8 cellular contexts compared by ENCODE assay signal in genomic region chr19:12945479-12946091, GRCh38. TPM values are rescaled to one million over a fixed set of nuclear protein-coding genes. Genes with fewer than 3 reads are reported as not detected.
A peak's percentile ranks its signal among the peaks of the same experiment; 100 is the strongest.
DNase-seq lines count a peak whose midpoint lies in the region; TF ChIP-seq lines count a peak whose summit lies in the region.

Gene RAD23A, plus strand, starts transcription at chr19:12945862. Its CDS starts 87 bp downstream, at chr19:12945949.

- H3K14ac ChIP-seq in neuronal stem cell (ENCODE audit: low read length) = no peak within 1 kb of the TSS

- H4K91ac ChIP-seq in neuronal stem cell (ENCODE audit: low read depth, low read length, poor library complexity) = no peak within 1 kb of the TSS

- H3K4ac ChIP-seq in neuronal stem cell (ENCODE audit: low read length) = no peak within 1 kb of the TSS

- H2AFZ ChIP-seq in neuronal stem cell (ENCODE audit: low read length) = peak within 1 kb of the TSS; percentile 77

- peak within 1 kb of the TSS; percentile 65 for H3K4me3 ChIP-seq in HFF-Myc (replicated peaks; ENCODE audit: low read depth, low read length)
- peak within 1 kb of the TSS; percentile 80 to 84 for H3K4me3 ChIP-seq in neuronal stem cell (ENCODE audit: low read length in 2 of 2)
- H3K4me3 ChIP-seq in subcutaneous abdominal adipose tissue (ENCODE audit: low read depth in 1 of 5, low read length in 5 of 5) = peak within 1 kb of the TSS; percentile 73 to 85 (median 83)

- peak within 1 kb of the TSS; percentile 68 for H2BK5ac ChIP-seq in neuronal stem cell (ENCODE audit: low read length)

- peak within 1 kb of the TSS; percentile 100 for H3K23ac ChIP-seq in neuronal stem cell (ENCODE audit: low read depth, low read length, poor library complexity)

- no peak within 1 kb of the TSS for H2BK12ac ChIP-seq in neuronal stem cell (ENCODE audit: low read length)

- peak within 1 kb of the TSS; percentile 64 for H3K9ac ChIP-seq in neuronal stem cell (ENCODE audit: low read depth, low read length, poor library complexity)
- peak within 1 kb of the TSS; percentile 79 to 96 (median 89) for H3K9ac ChIP-seq in subcutaneous abdominal adipose tissue (ENCODE audit: low read length in 5 of 5)

- peak within 1 kb of the TSS; percentile 92 for H3K18ac ChIP-seq in neuronal stem cell (ENCODE audit: low read length)

- peak; percentile 78 for DNase-seq in GM04503 (ENCODE audit: low read depth)
- peak; percentile 94 for DNase-seq in HFF-Myc (ENCODE audit: extremely low read depth, low read depth)
- DNase-seq in NAMALWA (ENCODE audit: low spot score) = peak; percentile 99
- peak; percentile 96 for DNase-seq in SK-N-DZ (ENCODE audit: low spot score)
- peak; percentile 98 for DNase-seq in activated naive CD4-positive, alpha-beta T cell treated with Interleukin-2 at 50 U/mL for 16 hours
- peak; percentile 95 for DNase-seq in foreskin melanocyte
- peak; percentile 99 for DNase-seq in neuronal stem cell (ENCODE audit: low spot score)

- H3K9me3 ChIP-seq in neuronal stem cell (replicated peaks in 1 of 2; ENCODE audit: control insufficient read depth in 2 of 2, insufficient read depth in 1 of 2, low read depth in 1 of 2, low read length in 2 of 2) (no peaks in the 10 kb centered on the region), subcutaneous abdominal adipose tissue (ENCODE audit: control insufficient read depth in 5 of 5, low read length in 5 of 5) (no peaks in the 10 kb centered on the region)

- no peak within 1 kb of the TSS for H2BK120ac ChIP-seq in neuronal stem cell (ENCODE audit: low read depth, low read length)

- H3K4me2 ChIP-seq in neuronal stem cell (ENCODE audit: insufficient read depth, low read length, poor library complexity, severe bottlenecking) = peak within 1 kb of the TSS; percentile 59

- H3K79me1 ChIP-seq in neuronal stem cell (ENCODE audit: low read depth, low read length) = peaks cover 5% of the 10 kb centered on the region

- TF ChIP-seq CTCF in HFF-Myc (IDR thresholded peaks at IDR 0.05; ENCODE audit: low read depth, low read length, missing control alignments) = no peak

- H3K27me3 ChIP-seq in neuronal stem cell (ENCODE audit: control insufficient read depth in 3 of 3, insufficient read depth in 3 of 3, low read depth in 1 of 3, low read length in 3 of 3) (no peaks in the 10 kb centered on the region), subcutaneous abdominal adipose tissue (ENCODE audit: control insufficient read depth in 5 of 5, insufficient read depth in 4 of 5, low read length in 5 of 5) (no peaks in the 10 kb centered on the region)

- H3K4me1 ChIP-seq in neuronal stem cell (ENCODE audit: control insufficient read depth in 2 of 2, insufficient read depth in 1 of 2, low read depth in 1 of 2, low read length in 2 of 2) = peaks cover 5 to 8% of the 10 kb centered on the region in 2 donors
- H3K4me1 ChIP-seq in subcutaneous abdominal adipose tissue (ENCODE audit: control insufficient read depth in 5 of 5, insufficient read depth in 5 of 5, low read length in 5 of 5) = peaks cover 6 to 28% (median 26%) of the 10 kb centered on the region in 5 donors

- H3K27ac ChIP-seq in neuronal stem cell (replicated peaks; ENCODE audit: low read length) (peak within 1 kb of the TSS; percentile 96), subcutaneous abdominal adipose tissue (ENCODE audit: low read depth, low read length) (peak within 1 kb of the TSS; percentile 85)

- H4K8ac ChIP-seq in neuronal stem cell (ENCODE audit: low read depth, low read length) = no peak within 1 kb of the TSS

- WGBS in neuronal stem cell (ENCODE audit: extremely low coverage in 2 of 2, insufficient read length in 2 of 2, insufficient replicate concordance in 1 of 2), 2 donors = no CpG with 5 or more reads among the region's 62 CpGs

- H3K36me3 ChIP-seq in neuronal stem cell (replicated peaks in 1 of 2; ENCODE audit: control insufficient read depth in 2 of 2, insufficient read depth in 2 of 2, low read length in 2 of 2) = peaks cover 58 to 88% of the 10 kb centered on the region in 2 donors
- peaks cover 0 to 73% (median 63%) of the 10 kb centered on the region in 5 donors for H3K36me3 ChIP-seq in subcutaneous abdominal adipose tissue (ENCODE audit: control insufficient read depth in 5 of 5, insufficient read depth in 5 of 5, low read length in 5 of 5)

- no peak within 1 kb of the TSS for H2BK15ac ChIP-seq in neuronal stem cell (ENCODE audit: low read length)

- H2AK5ac ChIP-seq in neuronal stem cell (ENCODE audit: low read depth, low read length) = peak within 1 kb of the TSS; percentile 88

RNA-seq across cellular contexts. Expression of gene RAD23A, which starts in this region (rescaled TPM):
- 103 and 107 TPM in 2 replicates for polyA plus RNA-seq in SK-N-DZ (2014; cell fraction: cytosol; rRNA removed)
- 122 and 155 TPM in 2 replicates for polyA plus RNA-seq in SK-N-DZ (2014; cell fraction: nucleus; rRNA removed)
- polyA plus RNA-seq in neuronal stem cell (2013, experiment 1 of 2) = 115 TPM
- 115 TPM for polyA plus RNA-seq in neuronal stem cell (2013, experiment 2 of 2)

Comparison
In these comparisons a context has a peak if more than half of its experiments do, and no peak if none do; other contexts are left out.
1. Peak in every context shown above with its lines: DNase-seq, H3K4me3 ChIP-seq and H3K27ac ChIP-seq.